Comparison of ENCODE assay signal across 29 cellular contexts in genomic region chr19:13127811-13128575, GRCh38. TPM values are rescaled to one million over a fixed set of nuclear protein-coding genes. Genes with fewer than 3 reads are reported as not detected.
DNase-seq lines count a peak whose midpoint lies in the region; ATAC-seq and TF ChIP-seq lines count a peak whose summit lies in the region.
"Had no signal": no experiment of that assay in that cellular context is flagged by ENCODE, and none has a peak within 500 bp of the region (broad histone marks: within the 10 kb centered on the region; RNA-seq: fewer than 3 reads in every experiment).

No MANE protein-coding gene starts in this region.

- H3K9me3 Mint-ChIP-seq in MCF 10A (ENCODE audit: unreplicated experiment) (no peaks in the 10 kb centered on the region), progenitor cell of endocrine pancreas (ENCODE audit: low read depth) (no peaks in the 10 kb centered on the region)
- H3K9me3 Mint-ChIP-seq in effector memory CD8-positive, alpha-beta T cell: no peaks in the 10 kb centered on the region
- H3K9me3 Mint-ChIP-seq: CD8-positive, alpha-beta T cell; mesothelial cell of epicardium; neural crest cell had no signal

- 0 out of 2 replicates have a peak, but pooled peaks have one; percentile 10 for ATAC-seq in Panc1
- ATAC-seq in effector memory CD8-positive, alpha-beta T cell (replicated peaks): no peak
- ATAC-seq: CD8-positive, alpha-beta T cell; left cardiac atrium had no signal

- H3K27me3 Mint-ChIP-seq in MCF 10A (ENCODE audit: insufficient read depth, unreplicated experiment) (no peaks in the 10 kb centered on the region), progenitor cell of endocrine pancreas (no peaks in the 10 kb centered on the region)
- H3K27me3 Mint-ChIP-seq in effector memory CD8-positive, alpha-beta T cell: no peaks in the 10 kb centered on the region

- no peaks in the 10 kb centered on the region for H3K9me3 ChIP-seq in mammary epithelial cell (replicated peaks; ENCODE audit: insufficient read depth, low read length)
- H3K9me3 ChIP-seq in Panc1 (ENCODE audit: control insufficient read depth, insufficient read depth, low read depth, low read length): no peaks in the 10 kb centered on the region
- H3K9me3 ChIP-seq in thyroid gland: no peaks in the 10 kb centered on the region
- H3K9me3 ChIP-seq: SJSA1, thoracic aorta had no signal

- DNase-seq in MCF 10A (ENCODE audit: unreplicated experiment): no peak
- no peak for DNase-seq in mammary epithelial cell
- no peak for DNase-seq in Panc1 (ENCODE audit: low read depth, low spot score)
- DNase-seq in effector memory CD8-positive, alpha-beta T cell: no peak
- DNase-seq in progenitor cell of endocrine pancreas (ENCODE audit: low spot score, unreplicated experiment): no peak
- no peak for DNase-seq in NAMALWA (ENCODE audit: low spot score)
- DNase-seq in head of caudate nucleus: no peak
- DNase-seq in thyroid gland: no peak
- DNase-seq: activated CD4-positive, alpha-beta T cell treated with anti-CD3 and anti-CD28 coated beads for 48 hours; activated effector memory CD4-positive, alpha-beta T cell treated with anti-CD3 and anti-CD28 coated beads, Interleukin-2, amount 50 U/mL, for 16 hours; amniotic stem cell; CD8-positive, alpha-beta T cell; central memory CD4-positive, alpha-beta T cell; GF-D8; glutamatergic neuron; HCEC 1CT; left cardiac atrium; MV-4-11; NCI-H187 treated with DMSO at 0.1 percent for 48 hours; OCI-M1; stimulated activated CD4-positive, alpha-beta T cell treated with anti-CD3 and anti-CD28 coated beads, Interleukin-2, amount 100 ng/mL, for 24 hours; stimulated activated naive CD4-positive, alpha-beta T cell; T-helper 1 cell had no signal

- H3K4me3 ChIP-seq in mammary epithelial cell (replicated peaks in 1 of 3; ENCODE audit: insufficient read depth in 1 of 3, low read depth in 2 of 3, low read length in 3 of 3): no peak overlapping the region
- H3K4me3 ChIP-seq in Panc1 (ENCODE audit: low read depth in 2 of 2, low read length in 2 of 2): no peak overlapping the region
- H3K4me3 ChIP-seq in thyroid gland (replicated peaks in 1 of 3): no peak overlapping the region
- H3K4me3 ChIP-seq: SJSA1, skin epidermis, thoracic aorta had no signal

- peaks cover 7% of the 10 kb centered on the region for H3K4me1 ChIP-seq in mammary epithelial cell (ENCODE audit: insufficient read depth, low read length)
- H3K4me1 ChIP-seq in Panc1 (ENCODE audit: control insufficient read depth, insufficient read depth, low read length): no peaks in the 10 kb centered on the region
- peaks cover 0 to 3% of the 10 kb centered on the region in 2 donors for H3K4me1 ChIP-seq in thyroid gland

- WGBS in mammary epithelial cell (ENCODE audit: low coverage, missing lambda C conversion rate): 54% methylated on average over 6 of the region's 6 CpGs
- 87 to 96% methylated on average over 6 of the region's 6 CpGs for WGBS in thyroid gland, 2 donors

- TF ChIP-seq POLR2A in thyroid gland (IDR thresholded peaks at IDR 0.05): no peak

- H3K36me3 ChIP-seq in mammary epithelial cell (ENCODE audit: insufficient read depth, low read length) (peaks cover 7% of the 10 kb centered on the region), Panc1 (ENCODE audit: control insufficient read depth, insufficient read depth, low read length) (no peaks in the 10 kb centered on the region), thyroid gland (no peaks in the 10 kb centered on the region)
- H3K36me3 ChIP-seq: thoracic aorta had no signal

- POLR2A ChIA-PET in MCF 10A (lab: Yijun Ruan, JAX): no interaction called here
- POLR2A ChIA-PET in Panc1 (lab: Charles Lee): interaction anchor here (0.6 kb wide), 1 partner anchor 18 kb away, joined by 3 read pairs; no protein-coding TSS in a partner anchor

- dilution Hi-C loops in mammary epithelial cell (cut with HindIII; ENCODE audit: low sequenced_read_pairs): loop anchor here (5.0 kb wide), 2 partner anchors 84 to 86 kb away; no protein-coding TSS in a partner anchor

- BruUV-seq in MCF 10A (replicated peaks; lab: Mats Ljungman, UMichigan) (no TSS peak), mammary epithelial cell (replicated peaks; lab: Mats Ljungman, UMichigan) (no TSS peak), Panc1 (replicated peaks; lab: Mats Ljungman, UMichigan) (TSS peak; percentile 29)

- no peak overlapping the region for H2AFZ ChIP-seq in mammary epithelial cell (ENCODE audit: low read depth, low read length)

- no peak overlapping the region for H3K9ac ChIP-seq in mammary epithelial cell (ENCODE audit: insufficient read depth, low read length)
- H3K9ac ChIP-seq: KMS-11 had no signal

- peak overlapping the region; percentile 22 for H3K27ac Mint-ChIP-seq in MCF 10A (ENCODE audit: low read depth, unreplicated experiment)
- peak overlapping the region; percentile 34 to 89 for H3K27ac Mint-ChIP-seq in effector memory CD8-positive, alpha-beta T cell
- peak overlapping the region; percentile 87 for H3K27ac Mint-ChIP-seq in progenitor cell of endocrine pancreas
- H3K27ac Mint-ChIP-seq: CD8-positive, alpha-beta T cell; mesothelial cell of epicardium had no signal

- H4K20me1 ChIP-seq in mammary epithelial cell (ENCODE audit: insufficient read depth, low read length): no peaks in the 10 kb centered on the region

- CTCF ChIA-PET in MCF 10A (lab: Yijun Ruan, JAX) (interaction anchor here (0.9 to 1.7 kb wide), 5 partner anchors 10 to 162 kb away, joined by 3 to 6 read pairs (median 4); partner anchors contain the start of gene NACC1), mammary epithelial cell (lab: Charles Lee; ENCODE audit: low non-redundant PET) (no interaction called here), Panc1 (lab: Charles Lee) (no interaction called here)

- no peak overlapping the region for H3K4me2 ChIP-seq in mammary epithelial cell (ENCODE audit: insufficient read depth, low read depth, low read length)
- H3K4me2 ChIP-seq: KMS-11 had no signal

- H3K36me3 Mint-ChIP-seq in MCF 10A (ENCODE audit: insufficient read depth, unreplicated experiment): peaks cover 49% of the 10 kb centered on the region
- H3K36me3 Mint-ChIP-seq in effector memory CD8-positive, alpha-beta T cell (ENCODE audit: insufficient read depth): peaks cover 14% of the 10 kb centered on the region
- H3K36me3 Mint-ChIP-seq in progenitor cell of endocrine pancreas (ENCODE audit: insufficient read depth): no peaks in the 10 kb centered on the region
- H3K36me3 Mint-ChIP-seq: mesothelial cell of epicardium had no signal

- H3K4me1 Mint-ChIP-seq in MCF 10A (ENCODE audit: insufficient read depth, unreplicated experiment) (no peaks in the 10 kb centered on the region), progenitor cell of endocrine pancreas (ENCODE audit: low read depth) (peaks cover 15% of the 10 kb centered on the region)
- peaks cover 29 to 36% of the 10 kb centered on the region in 2 donors for H3K4me1 Mint-ChIP-seq in effector memory CD8-positive, alpha-beta T cell (ENCODE audit: low read depth in 2 of 2)
- H3K4me1 Mint-ChIP-seq: mesothelial cell of epicardium had no signal

- H3K27me3 ChIP-seq in mammary epithelial cell (ENCODE audit: insufficient read depth, low read length): no peaks in the 10 kb centered on the region
- no peaks in the 10 kb centered on the region for H3K27me3 ChIP-seq in Panc1 (ENCODE audit: control insufficient read depth, insufficient read depth, low read length)
- H3K27me3 ChIP-seq in thyroid gland: no peaks in the 10 kb centered on the region
- H3K27me3 ChIP-seq: SJSA1 had no signal

- TF ChIP-seq CTCF in MCF 10A (IDR thresholded peaks at IDR 0.05; ENCODE audit: unreplicated experiment): no peak
- no peak for TF ChIP-seq CTCF in mammary epithelial cell (conservative IDR thresholded peaks at IDR 0.05 in 1 of 2, IDR thresholded peaks at IDR 0.05 in 1 of 2; ENCODE audit: extremely low read depth in 1 of 2, insufficient read depth in 1 of 2, low read depth in 1 of 2, low read length in 2 of 2)
- TF ChIP-seq CTCF in Panc1 (IDR thresholded peaks at IDR 0.05): no peak
- TF ChIP-seq CTCF in progenitor cell of endocrine pancreas (IDR thresholded peaks at IDR 0.05; ENCODE audit: unreplicated experiment): no peak
- no peak for TF ChIP-seq CTCF in thyroid gland (IDR thresholded peaks at IDR 0.05)

- in situ Hi-C loops in mammary epithelial cell (cut with MboI; ENCODE audit: low sequenced_read_pairs in 2 of 2): no loop called here
- in situ Hi-C loops in Panc1 (cut with HindIII; ENCODE audit: low pct_unique_long_range_greater_than_20kb, low sequenced_read_pairs): no loop called here

- peaks cover 93% of the 10 kb centered on the region for H3K79me2 ChIP-seq in mammary epithelial cell (ENCODE audit: insufficient read depth, low read length)

- intact Hi-C loops in MCF 10A (cut with micrococcal nuclease) (no loop called here), mammary epithelial cell (cut with micrococcal nuclease) (no loop called here), Panc1 (cut with micrococcal nuclease; ENCODE audit: unreplicated experiment) (no loop called here), head of caudate nucleus (cut with DNase I) (no loop called here), thyroid gland (cut with DNase I) (no loop called here)

- H3K4me3 Mint-ChIP-seq in MCF 10A (ENCODE audit: unreplicated experiment): no peak overlapping the region
- no peak overlapping the region for H3K4me3 Mint-ChIP-seq in effector memory CD8-positive, alpha-beta T cell
- no peak overlapping the region for H3K4me3 Mint-ChIP-seq in progenitor cell of endocrine pancreas (ENCODE audit: low read depth)
- H3K4me3 Mint-ChIP-seq: CD8-positive, alpha-beta T cell; mesothelial cell of epicardium; neural crest cell had no signal

- H3K27ac ChIP-seq in mammary epithelial cell (ENCODE audit: insufficient read depth, low read depth, low read length): no peak overlapping the region
- H3K27ac ChIP-seq in Panc1 (ENCODE audit: low read length): no peak overlapping the region
- H3K27ac ChIP-seq in thyroid gland: no peak overlapping the region
- H3K27ac ChIP-seq: KMS-11, SJSA1, thoracic aorta had no signal

RNA-seq across cellular contexts. Expression of gene NACC1, which starts 9.9 kb away (rescaled TPM):
- total RNA-seq in MCF 10A (2022) (55.9 and 67.3 TPM in 2 replicates), mammary epithelial cell (100 to 1,000 TPM in 1 of 2 donors, 10 to 100 TPM in 1; 76.2 to 106 TPM), Panc1 (2021; ENCODE audit: unreplicated experiment) (129 TPM), progenitor cell of endocrine pancreas (92.3 and 103 TPM in 2 replicates), thyroid gland (10 to 100 TPM; 16.9 to 67.7 (median 43.0) TPM)
- 90.9 TPM for polyA plus RNA-seq in mammary epithelial cell
- 45.9 TPM for polyA minus RNA-seq in mammary epithelial cell
- 97.8 TPM for polyA plus RNA-seq in Panc1 (2012; ENCODE audit: insufficient read length)

RNA-seq across cellular contexts. Expression of gene TRMT1, which starts 11.5 kb away (rescaled TPM):
- total RNA-seq in MCF 10A (2022) (47.5 and 63.2 TPM in 2 replicates), mammary epithelial cell (10 to 100 TPM; 28.7 to 56.2 TPM), Panc1 (2021; ENCODE audit: unreplicated experiment) (52.0 TPM), progenitor cell of endocrine pancreas (51.5 and 52.4 TPM in 2 replicates), thyroid gland (10 to 100 TPM; 23.9 to 31.3 (median 29.1) TPM)
- polyA plus RNA-seq in mammary epithelial cell: 39.3 TPM
- polyA minus RNA-seq in mammary epithelial cell: 66.7 TPM
- 41.4 TPM for polyA plus RNA-seq in Panc1 (2012; ENCODE audit: insufficient read length)

RNA-seq across cellular contexts. Expression of gene STX10, which starts 22.2 kb away (rescaled TPM):
- total RNA-seq in MCF 10A (2022) (35.2 and 37.9 TPM in 2 replicates), mammary epithelial cell (10 to 100 TPM; 33.7 to 48.0 TPM), Panc1 (2021; ENCODE audit: unreplicated experiment) (43.6 TPM), progenitor cell of endocrine pancreas (49.2 and 55.9 TPM in 2 replicates), thyroid gland (10 to 100 TPM; 39.2 to 91.9 (median 56.5) TPM)
- 67.4 TPM for polyA plus RNA-seq in mammary epithelial cell
- polyA minus RNA-seq in mammary epithelial cell: 102 TPM
- polyA plus RNA-seq in Panc1 (2012; ENCODE audit: insufficient read length): 108 TPM

RNA-seq across cellular contexts. Expression of gene IER2, which starts 22.2 kb away (rescaled TPM):
- total RNA-seq in MCF 10A (2022) (63.0 and 92.3 TPM in 2 replicates), mammary epithelial cell (100 to 1,000 TPM in 1 of 2 donors, 10 to 100 TPM in 1; 16.2 to 108 TPM), Panc1 (2021; ENCODE audit: unreplicated experiment) (80.4 TPM), progenitor cell of endocrine pancreas (88.4 and 93.4 TPM in 2 replicates), thyroid gland (100 to 1,000 TPM in 1 of 4 donors, 10 to 100 TPM in 3; 55.0 to 139 (median 65.9) TPM)
- polyA plus RNA-seq in mammary epithelial cell: 42.1 TPM
- polyA minus RNA-seq in mammary epithelial cell: 25.5 TPM
- 81.1 TPM for polyA plus RNA-seq in Panc1 (2012; ENCODE audit: insufficient read length)

RNA-seq across cellular contexts. Expression of gene LYL1, which starts 25.3 kb away (rescaled TPM):
- total RNA-seq in MCF 10A (2022) (not detected in 2 replicates), mammary epithelial cell (not detected), Panc1 (2021; ENCODE audit: unreplicated experiment) (0.23 TPM), progenitor cell of endocrine pancreas (0.47 and 0.50 TPM in 2 replicates), thyroid gland (10 to 100 TPM in 1 of 4 donors, 1 to 10 TPM in 3; 4.2 to 10.9 (median 7.7) TPM)
- polyA plus RNA-seq in mammary epithelial cell: not detected
- not detected for polyA minus RNA-seq in mammary epithelial cell
- 0.48 TPM for polyA plus RNA-seq in Panc1 (2012; ENCODE audit: insufficient read length)
- total RNA-seq: SJSA1 had no signal

Comparison
In these comparisons a context has a peak if more than half of its experiments do, and no peak if none do; other contexts are left out.
1. H3K27ac Mint-ChIP-seq: peak in every context shown above with its lines; median percentile 87 in progenitor cell of endocrine pancreas; 62 in effector memory CD8-positive, alpha-beta T cell; 22 in MCF 10A.